In the genomic region with DNA sequence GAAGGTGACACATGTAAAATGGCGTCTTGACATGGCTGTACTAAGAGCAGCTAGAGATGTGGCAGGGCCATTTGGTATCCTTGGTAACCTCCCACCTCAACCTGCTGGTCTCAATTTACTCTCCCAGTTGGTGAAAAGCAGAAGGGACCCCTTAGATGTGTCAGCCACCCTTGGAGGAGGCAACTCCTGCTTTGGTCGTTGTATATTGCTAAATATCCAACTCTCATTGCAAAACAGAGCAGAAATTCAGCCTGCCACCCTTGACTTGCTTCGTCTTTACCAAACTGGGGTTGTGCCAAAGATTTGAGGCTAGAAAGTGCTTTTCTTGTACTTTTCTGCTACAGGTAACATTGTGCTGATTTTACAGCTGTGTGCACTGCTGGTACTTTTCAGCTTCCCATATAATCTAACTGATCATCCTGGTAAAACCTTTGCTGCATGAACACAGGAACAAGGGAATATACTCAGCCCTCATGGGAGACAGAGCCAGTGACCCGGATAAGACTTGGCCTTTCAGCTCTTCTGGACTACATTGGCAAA, we compare ENCODE assay signal across 1 cellular context.
TF ChIP-seq lines count a peak whose summit lies in the region.

No MANE protein-coding gene starts in this region.

TF ChIP-seq in K562, 482 proteins besides CTCF, POLR2A, EP300 and RAD21:
- no peak for TF ChIP-seq ZNF224 (CRISPR knock-in tag; IDR thresholded peaks at IDR 0.05)
- TF ChIP-seq MAFG (tag; conservative IDR thresholded peaks at IDR 0.05): peak; percentile 12; the same call in 1 of the 2 replicates
- TF ChIP-seq ZNF316 (IDR thresholded peaks at IDR 0.05): peak; percentile 51
